ENCODE assay signal across 24 cellular contexts in genomic region chr3:126274735-126275734, GRCh38.
DNase-seq lines count a peak whose midpoint lies in the region; ATAC-seq and TF ChIP-seq lines count a peak whose summit lies in the region.
"Had no signal": no experiment of that assay in that cellular context is flagged by ENCODE, and none has a peak within 500 bp of the region (broad histone marks: within the 10 kb centered on the region; RNA-seq: fewer than 3 reads in every experiment).

No MANE protein-coding gene starts in this region.

- no peak overlapping the region for H3K4me3 ChIP-seq in osteoblast (ENCODE audit: insufficient read depth, low read length)
- H3K4me3 ChIP-seq: ascending aorta, dorsolateral prefrontal cortex, tibial artery had no signal

- TF ChIP-seq CTCF in endothelial cell (IDR thresholded peaks at IDR 0.05; ENCODE audit: unreplicated experiment) (no peak), osteoblast (IDR thresholded peaks at IDR 0.05; ENCODE audit: extremely low read depth, low read depth, low read length) (no peak), H9 (conservative IDR thresholded peaks at IDR 0.05) (no peak)

- no peaks in the 10 kb centered on the region for H4K20me1 ChIP-seq in osteoblast (ENCODE audit: insufficient read depth, low read length)
- H4K20me1 ChIP-seq in H9 (ENCODE audit: control insufficient read depth, insufficient read depth, insufficient read length), result no peaks in the 10 kb centered on the region

- no peak overlapping the region for H3K18ac ChIP-seq in H9 (ENCODE audit: insufficient read length, low read depth, low read length)

- no peak overlapping the region for H3K4me2 ChIP-seq in osteoblast (ENCODE audit: insufficient read depth, low read length)
- no peak overlapping the region for H3K4me2 ChIP-seq in H9 (ENCODE audit: insufficient read depth, insufficient read length, low read length)

- no peak overlapping the region for H2BK12ac ChIP-seq in H9 (ENCODE audit: insufficient read length, low read depth, low read length)

- no peak overlapping the region for H3K56ac ChIP-seq in H9 (ENCODE audit: insufficient read length, low read depth, low read length)

- H3K4me1 ChIP-seq in osteoblast (ENCODE audit: insufficient read depth, low read length) (peaks cover 10% of the 10 kb centered on the region), H9 (ENCODE audit: insufficient read depth, low read length) (no peaks in the 10 kb centered on the region)

- H2AFZ ChIP-seq in osteoblast (ENCODE audit: low read length) (peak overlapping the region; percentile 81), H9 (ENCODE audit: low read length) (no peak overlapping the region)

- H3K27me3 ChIP-seq in osteoblast (ENCODE audit: insufficient read depth, low read length) (no peaks in the 10 kb centered on the region), H9 (ENCODE audit: insufficient read depth, low read length) (peaks cover 2% of the 10 kb centered on the region; the same call in 1 of the 2 replicates)
- H3K27me3 ChIP-seq: ascending aorta, dorsolateral prefrontal cortex, tibial artery had no signal

- no peak overlapping the region for H4K5ac ChIP-seq in H9 (ENCODE audit: insufficient read length, low read depth, low read length)

- H3K27ac ChIP-seq in osteoblast (ENCODE audit: low read depth, low read length) (no peak overlapping the region), H9 (ENCODE audit: insufficient read length, low read depth, low read length) (no peak overlapping the region)
- H3K27ac ChIP-seq: dorsolateral prefrontal cortex, epithelial cell of prostate, tibial artery had no signal

- WGBS in H9 (ENCODE audit: extremely low coverage, insufficient read length, low lambda C conversion rate), result no CpG with 5 or more reads among the region's 11 CpGs

- H3K36me3 Mint-ChIP-seq in endothelial cell (ENCODE audit: low read depth, unreplicated experiment), result no peaks in the 10 kb centered on the region
- H3K36me3 Mint-ChIP-seq in T-cell, result no peaks in the 10 kb centered on the region
- H3K36me3 Mint-ChIP-seq in H9 (ENCODE audit: insufficient read depth in 1 of 3, low read depth in 3 of 3), result no peaks in the 10 kb centered on the region
- H3K36me3 Mint-ChIP-seq: CD8-positive, alpha-beta memory T cell; mesothelial cell of epicardium; natural killer cell treated with Interleukin-12 subunit alpha and Interleukin-12 subunit beta and Interleukin-15 and Interleukin-18, amount 100 ng/mL, for 72 hours had no signal

- no peak overlapping the region for H2BK20ac ChIP-seq in H9 (ENCODE audit: low read depth, low read length, poor library complexity, severe bottlenecking)

- H3K4ac ChIP-seq in H9 (ENCODE audit: low read depth, low read length), result no peak overlapping the region

- peak overlapping the region; percentile 19 for H3K27ac Mint-ChIP-seq in endothelial cell (ENCODE audit: unreplicated experiment)
- H3K27ac Mint-ChIP-seq in T-cell, result no peak overlapping the region
- H3K27ac Mint-ChIP-seq in H9, result no peak overlapping the region
- H3K27ac Mint-ChIP-seq: CD8-positive, alpha-beta memory T cell; mesothelial cell of epicardium; natural killer cell treated with Interleukin-12 subunit alpha and Interleukin-12 subunit beta and Interleukin-15 and Interleukin-18, amount 100 ng/mL, for 72 hours had no signal

- H2BK120ac ChIP-seq in H9 (ENCODE audit: low read depth, low read length, poor library complexity, severe bottlenecking), result no peak overlapping the region

- H3K9me3 Mint-ChIP-seq in endothelial cell (ENCODE audit: unreplicated experiment), result no peaks in the 10 kb centered on the region
- no peaks in the 10 kb centered on the region for H3K9me3 Mint-ChIP-seq in T-cell
- H3K9me3 Mint-ChIP-seq in H9, result no peaks in the 10 kb centered on the region
- H3K9me3 Mint-ChIP-seq: mesothelial cell of epicardium; natural killer cell treated with Interleukin-12 subunit alpha and Interleukin-12 subunit beta and Interleukin-15 and Interleukin-18, amount 100 ng/mL, for 72 hours had no signal

- H3T11ph ChIP-seq in H9 (ENCODE audit: low read length), result no peak overlapping the region

- H3K23me2 ChIP-seq in H9 (ENCODE audit: insufficient read length, low read depth, low read length, poor library complexity, severe bottlenecking), result no peaks in the 10 kb centered on the region

- H3K14ac ChIP-seq in H9 (ENCODE audit: insufficient read depth, low read length), result no peak overlapping the region

- H3K36me3 ChIP-seq in osteoblast (ENCODE audit: insufficient read depth, low read length), result no peaks in the 10 kb centered on the region
- H3K36me3 ChIP-seq: ascending aorta, tibial artery had no signal

- H3K9me3 ChIP-seq in osteoblast (ENCODE audit: low read depth, low read length), result no peaks in the 10 kb centered on the region
- no peaks in the 10 kb centered on the region for H3K9me3 ChIP-seq in H9 (ENCODE audit: control insufficient read depth, low read depth, low read length)
- H3K9me3 ChIP-seq: ascending aorta, tibial artery had no signal

- H4K8ac ChIP-seq in H9 (replicated peaks; ENCODE audit: insufficient read length, low read depth, low read length), result no peak overlapping the region

- CTCF ChIA-PET in T-cell (lab: Charles Lee), result interaction anchor here in 1 of 2 donors (0.7 kb wide), 1 partner anchor 18 kb away, joined by 3 read pairs; no protein-coding TSS in a partner anchor

- H2AK5ac ChIP-seq in H9 (ENCODE audit: insufficient read length, low read length), result no peak overlapping the region

- H3K79me1 ChIP-seq in H9 (ENCODE audit: insufficient read depth, low read depth, low read length, poor library complexity, severe bottlenecking), result no peaks in the 10 kb centered on the region

- H3K4me3 Mint-ChIP-seq in endothelial cell (ENCODE audit: unreplicated experiment) (no peak overlapping the region), T-cell (no peak overlapping the region), H9 (no peak overlapping the region)
- H3K4me3 Mint-ChIP-seq: CD8-positive, alpha-beta memory T cell; mesothelial cell of epicardium; natural killer cell treated with Interleukin-12 subunit alpha and Interleukin-12 subunit beta and Interleukin-15 and Interleukin-18, amount 100 ng/mL, for 72 hours had no signal

- no peak for ATAC-seq in T-cell (replicated peaks in 1 of 4)
- ATAC-seq: activated CD4-positive, CD25-positive, alpha-beta regulatory T cell treated with anti-CD3 and anti-CD28 coated beads, Interleukin-2, amount 50 U/mL, for 24 hours; Panc1 had no signal

- no peak overlapping the region for H4K91ac ChIP-seq in H9 (ENCODE audit: insufficient read length, low read depth, low read length)

- peaks cover 6% of the 10 kb centered on the region for H3K4me1 Mint-ChIP-seq in endothelial cell (ENCODE audit: unreplicated experiment)
- no peaks in the 10 kb centered on the region for H3K4me1 Mint-ChIP-seq in T-cell
- peaks cover 6 to 8% of the 10 kb centered on the region in 2 experiments for H3K4me1 Mint-ChIP-seq in H9
- H3K4me1 Mint-ChIP-seq: CD8-positive, alpha-beta memory T cell had no signal

- no peaks in the 10 kb centered on the region for H3K79me2 ChIP-seq in osteoblast (ENCODE audit: insufficient read depth, low read length)
- no peaks in the 10 kb centered on the region for H3K79me2 ChIP-seq in H9 (ENCODE audit: insufficient read depth, low read length)

- H3K23ac ChIP-seq in H9 (ENCODE audit: insufficient read length, low read depth, low read length), result no peak overlapping the region

- H2BK5ac ChIP-seq in H9 (ENCODE audit: insufficient read length, low read length), result no peak overlapping the region

- POLR2A ChIA-PET in T-cell (lab: Charles Lee), result interaction anchor here in 1 of 2 donors (0.8 kb wide), 1 partner anchor 1811 kb away, joined by 5 read pairs; no protein-coding TSS in a partner anchor

- no peak overlapping the region for H3K9ac ChIP-seq in H9 (ENCODE audit: extremely low read depth, insufficient read length, low read length)

- peaks cover 3% of the 10 kb centered on the region for H3K27me3 Mint-ChIP-seq in endothelial cell (ENCODE audit: unreplicated experiment)
- peaks cover 18 to 30% of the 10 kb centered on the region in 2 donors for H3K27me3 Mint-ChIP-seq in T-cell
- peaks cover 7% of the 10 kb centered on the region for H3K27me3 Mint-ChIP-seq in H9 (ENCODE audit: low read depth)

- H2BK15ac ChIP-seq in H9 (ENCODE audit: low read depth, low read length), result no peak overlapping the region

- DNase-seq in EH (ENCODE audit: low read depth) (peak; percentile 9), NCI-H2029 (lab: John Stamatoyannopoulos, UW) (peak; percentile 55), endothelial cell (ENCODE audit: low spot score) (no peak), osteoblast (ENCODE audit: insufficient read length, low spot score, missing footprints) (peak; percentile 83), OCI-M1 (lab: John Stamatoyannopoulos, UW) (no peak), T-cell (no peak), SHP77 (lab: John Stamatoyannopoulos, UW) (no peak), H9 (no peak)
- DNase-seq: activated naive CD4-positive, alpha-beta T cell treated with anti-CD3 and anti-CD28 coated beads, Interleukin-2, amount 50 U/mL, for 16 hours; CD8-positive, alpha-beta memory T cell; central memory CD4-positive, alpha-beta T cell; dorsolateral prefrontal cortex; NCI-H1417 treated with DMSO at 0.1 percent for 48 hours; NCI-H2171 treated with DMSO at 0.1 percent for 48 hours; NCI-H774; stimulated activated CD4-positive, alpha-beta T cell treated with anti-CD3 and anti-CD28 coated beads, Interleukin-2, amount 100 ng/mL, for 24 hours; stimulated activated naive CD4-positive, alpha-beta T cell had no signal

Comparison
In these comparisons a context has a peak if more than half of its experiments do, and no peak if none do; other contexts are left out.
1. DNase-seq: peak in EH (single experiment), NCI-H2029 (single experiment) and osteoblast (single experiment); none in endothelial cell (single experiment), OCI-M1 (single experiment), T-cell (0 of 34), SHP77 (0 of 2) and H9 (single experiment).